Comparison of ENCODE assay signal across 10 cellular contexts in the genomic region with DNA sequence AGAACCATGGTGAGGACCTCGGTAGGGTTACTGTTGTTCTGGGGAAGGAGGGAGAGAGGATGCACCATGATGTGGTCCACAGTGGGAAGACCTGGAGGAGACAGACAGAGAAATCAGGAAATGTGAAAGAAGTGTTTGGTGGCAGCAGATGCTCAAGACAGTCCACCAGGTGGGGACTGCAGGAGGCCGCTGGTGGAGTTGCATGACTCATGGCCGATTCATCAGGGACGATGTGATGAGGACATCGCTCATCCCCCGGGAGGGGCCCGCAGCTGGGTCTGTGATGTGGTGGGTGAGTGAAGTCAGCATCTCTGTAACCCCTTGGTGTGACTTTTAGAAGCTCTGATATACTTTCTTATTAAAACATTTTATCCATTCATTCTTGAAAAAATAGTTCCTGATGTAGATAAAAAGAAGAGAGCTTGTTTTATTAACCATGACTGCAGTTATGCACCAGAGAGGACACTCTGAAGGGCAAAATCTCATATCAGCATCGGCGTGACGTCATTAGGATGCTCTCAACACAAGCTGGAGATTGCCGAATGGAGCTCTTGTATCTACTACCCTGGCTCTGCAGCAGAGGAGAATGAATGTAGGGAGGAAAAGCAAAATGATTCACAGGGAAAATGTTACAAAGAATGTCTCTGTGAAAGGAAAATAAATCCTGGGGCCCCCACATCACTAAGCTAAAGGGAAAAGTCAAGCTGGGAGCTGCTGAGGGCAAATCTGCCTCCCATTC.
DNase-seq lines count a peak whose midpoint lies in the region; ATAC-seq, FAIRE-seq and TF ChIP-seq lines count a peak whose summit lies in the region.
"Had no signal": no experiment of that assay in that cellular context is flagged by ENCODE, and none has a peak within 500 bp of the region (broad histone marks: within the 10 kb centered on the region; RNA-seq: fewer than 3 reads in every experiment).

No MANE protein-coding gene starts in this region.

- ATAC-seq in activated T-helper 17 cell treated with anti-CD3 and anti-CD28 coated beads, Interleukin-2, amount 50 U/mL, for 72 hours (replicated peaks), result peak; percentile 91
- no peak for ATAC-seq in HG03095 (IDR thresholded peaks at IDR 0.05; ENCODE audit: unreplicated experiment)
- no peak for ATAC-seq in HG03378 (IDR thresholded peaks at IDR 0.05; ENCODE audit: unreplicated experiment)

- no peaks in the 10 kb centered on the region for H3K27me3 Mint-ChIP-seq in activated T-helper 17 cell treated with anti-CD3 and anti-CD28 coated beads, Interleukin-2, amount 50 U/mL, for 72 hours

- TF ChIP-seq CTCF in AG09309 (IDR thresholded peaks at IDR 0.05; ENCODE audit: control insufficient read depth, insufficient read depth, low read depth, low read length, missing control alignments), result peak; percentile 70

- peaks cover 18% of the 10 kb centered on the region for H3K4me1 Mint-ChIP-seq in activated T-helper 17 cell treated with anti-CD3 and anti-CD28 coated beads, Interleukin-2, amount 50 U/mL, for 72 hours

- no peak overlapping the region for H3K4me3 ChIP-seq in AG09309 (ENCODE audit: control insufficient read depth, low read depth, low read length)
- H3K4me3 ChIP-seq: uterus had no signal

- no peaks in the 10 kb centered on the region for H3K36me3 Mint-ChIP-seq in activated T-helper 17 cell treated with anti-CD3 and anti-CD28 coated beads, Interleukin-2, amount 50 U/mL, for 72 hours (ENCODE audit: low read depth)

- DNase-seq in AG09309 (ENCODE audit: low read depth) (peak; percentile 59), HT1080 (ENCODE audit: low read depth) (peak; percentile 92), myocyte (ENCODE audit: low read depth) (peak; percentile 77), urothelium cell line (ENCODE audit: low spot score) (peak; percentile 95), NCI-H446 treated with DMSO at 0.1 percent for 48 hours (lab: John Stamatoyannopoulos, UW) (no peak)

- no peaks in the 10 kb centered on the region for H3K9me3 Mint-ChIP-seq in activated T-helper 17 cell treated with anti-CD3 and anti-CD28 coated beads, Interleukin-2, amount 50 U/mL, for 72 hours

- FAIRE-seq in urothelium cell line (lab: Jason Lieb, UNC), result no peak
- FAIRE-seq: colon had no signal

- H3K27ac Mint-ChIP-seq in activated T-helper 17 cell treated with anti-CD3 and anti-CD28 coated beads, Interleukin-2, amount 50 U/mL, for 72 hours, result peak overlapping the region; percentile 25

- H3K4me3 Mint-ChIP-seq in activated T-helper 17 cell treated with anti-CD3 and anti-CD28 coated beads, Interleukin-2, amount 50 U/mL, for 72 hours, result no peak overlapping the region
